8 cellular contexts compared by ENCODE assay signal in genomic region chr18:50009772-50010171, GRCh38.
DNase-seq lines count a peak whose midpoint lies in the region; ATAC-seq, FAIRE-seq and TF ChIP-seq lines count a peak whose summit lies in the region.

No MANE protein-coding gene starts in this region.

- DNase-seq in Ammon's horn (ENCODE audit: low spot score): peak; percentile 41
- DNase-seq in NCI-H526 treated with DMSO at 0.1 percent for 48 hours (lab: John Stamatoyannopoulos, UW): peak; percentile 80
- DNase-seq in activated CD8-positive, alpha-beta memory T cell treated with anti-CD3 and anti-CD28 coated beads, Interleukin-2, amount 50 U/mL, for 4 hours: peak; percentile 15
- DNase-seq in fibroblast of the aortic adventitia (ENCODE audit: low read depth): peak; percentile 18
- no peak for DNase-seq in osteocyte (ENCODE audit: extremely low spot score, unreplicated experiment)
- DNase-seq in frontal cortex (ENCODE audit: low spot score in 2 of 2): no peak

- H3K27ac Mint-ChIP-seq in osteocyte (ENCODE audit: unreplicated experiment): no peak overlapping the region

- peaks cover 20% of the 10 kb centered on the region for H3K27me3 Mint-ChIP-seq in osteocyte (ENCODE audit: unreplicated experiment)

- H3K4me3 Mint-ChIP-seq in osteocyte (ENCODE audit: unreplicated experiment): no peak overlapping the region

- H3K9me3 Mint-ChIP-seq in osteocyte (ENCODE audit: unreplicated experiment): no peaks in the 10 kb centered on the region

- FAIRE-seq in frontal cortex (lab: Jason Lieb, UNC): no peak

- H3K4me3 ChIP-seq in fibroblast of the aortic adventitia (ENCODE audit: low read depth, low read length): no peak overlapping the region

- no peaks in the 10 kb centered on the region for H3K36me3 Mint-ChIP-seq in osteocyte (ENCODE audit: unreplicated experiment)

- ATAC-seq in GM19023 (IDR thresholded peaks at IDR 0.05; ENCODE audit: unreplicated experiment): peak; percentile 91
- peak; percentile 87 for ATAC-seq in HG03442 (IDR thresholded peaks at IDR 0.05; ENCODE audit: unreplicated experiment)

- TF ChIP-seq CTCF in fibroblast of the aortic adventitia (IDR thresholded peaks at IDR 0.05; ENCODE audit: insufficient read depth, low read length): peak; percentile 34
- TF ChIP-seq CTCF in osteocyte (IDR thresholded peaks at IDR 0.05): peak; percentile 46

- H3K4me1 Mint-ChIP-seq in osteocyte (ENCODE audit: unreplicated experiment): peaks cover 26% of the 10 kb centered on the region

Comparison
In these comparisons a context has a peak if more than half of its experiments do, and no peak if none do; other contexts are left out.
1. DNase-seq: peak in Ammon's horn (single experiment), NCI-H526 treated with DMSO at 0.1 percent for 48 hours (single experiment), activated CD8-positive, alpha-beta memory T cell treated with anti-CD3 and anti-CD28 coated beads, Interleukin-2, amount 50 U/mL, for 4 hours (single experiment) and fibroblast of the aortic adventitia (single experiment); none in osteocyte (single experiment) and frontal cortex (0 of 2).